In genomic region chr1:145760395-145760949, GRCh38 we compare ENCODE assay signal across 6 cellular contexts. TPM values are rescaled to one million over a fixed set of nuclear protein-coding genes. Genes with fewer than 3 reads are reported as not detected.
"Had no signal": no experiment of that assay in that cellular context is flagged by ENCODE, and none has a peak within 500 bp of the region (broad histone marks: within the 10 kb centered on the region; RNA-seq: fewer than 3 reads in every experiment).

No MANE protein-coding gene starts in this region.

RNA-seq across cellular contexts. Expression of gene CD160, which starts 41.2 kb away (rescaled TPM):
- total RNA-seq: osteoblast, prostate gland, pulmonary artery endothelial cell, right atrium auricular region, smooth muscle cell, suprapubic skin had no signal

RNA-seq across cellular contexts. Expression of gene PDZK1, which starts 53.3 kb away (rescaled TPM):
- total RNA-seq: smooth muscle cell had no signal
